In the genomic region with DNA sequence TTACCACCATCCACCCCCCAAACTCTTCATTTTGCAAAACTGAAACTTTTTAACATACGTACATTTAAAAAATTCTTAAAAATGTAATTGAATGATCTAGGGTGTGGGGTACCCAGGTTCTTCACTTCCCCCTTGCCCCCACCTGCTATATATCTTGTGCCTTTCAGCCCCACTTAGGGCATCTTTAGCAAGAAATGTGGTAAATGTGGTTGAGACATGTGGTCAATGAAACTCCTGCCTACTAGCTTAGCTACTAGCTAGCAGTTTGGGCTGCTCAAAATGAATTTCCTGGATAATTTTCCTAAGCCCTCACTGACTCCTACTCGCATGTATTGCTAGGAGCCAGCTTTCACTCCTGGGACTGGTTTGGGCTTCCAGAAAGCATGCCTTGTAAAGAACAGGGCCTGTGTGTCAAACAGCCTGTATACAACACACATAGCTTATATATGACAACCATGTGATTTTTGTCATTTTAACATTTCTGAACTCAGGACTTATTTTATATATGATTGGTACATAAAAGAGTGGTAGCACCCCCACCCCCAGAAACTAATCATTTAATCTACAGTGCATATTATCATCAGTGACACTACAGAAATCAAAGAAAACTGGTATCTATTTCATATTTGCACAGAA, we compare ENCODE assay signal across 8 cellular contexts.
DNase-seq lines count a peak whose midpoint lies in the region; ATAC-seq lines count a peak whose summit lies in the region.

No MANE protein-coding gene starts in this region.

- H3K27ac Mint-ChIP-seq in T-helper 2 cell treated with Interferon-gamma antibody and Interleukin-4, amounts not matched to agents 5 μg/mL and 100 μg/mL, for 36 hours = peak overlapping the region; percentile 37

- peak; percentile 42 for DNase-seq in T-helper 2 cell treated with Interferon-gamma antibody and Interleukin-4, amounts not matched to agents 5 μg/mL and 100 μg/mL, for 36 hours (ENCODE audit: low spot score)
- no peak for DNase-seq in HCEC 1CT
- DNase-seq in G401 (ENCODE audit: low spot score) = no peak
- no peak for DNase-seq in activated T-cell treated with anti-CD3 and anti-CD28 coated beads, Interleukin-2, amount 50 U/mL, for 48 hours

- H3K36me3 Mint-ChIP-seq in T-helper 2 cell treated with Interferon-gamma antibody and Interleukin-4, amounts not matched to agents 5 μg/mL and 100 μg/mL, for 36 hours (ENCODE audit: low read depth) = peaks cover 30% of the 10 kb centered on the region

- peaks cover under 1 to 19% (median 10%) of the 10 kb centered on the region in 11 experiments; a peak in 15 of 22 replicates for H3K9me3 ChIP-seq in BLaER1 treated with 17β-estradiol and CSF1 and Interleukin-3, amounts not matched to agents 10 nM and 100 nM (replicated peaks in 1 of 11)

- peaks cover 0 to 54% (median 0%) of the 10 kb centered on the region in 11 experiments; a peak in 4 of 22 replicates for H3K36me3 ChIP-seq in BLaER1 treated with 17β-estradiol and CSF1 and Interleukin-3, amounts not matched to agents 10 nM and 100 nM

- ATAC-seq in GM19438 (IDR thresholded peaks at IDR 0.05; ENCODE audit: low read depth, unreplicated experiment) = peak; percentile 78
- ATAC-seq in HG03159 (IDR thresholded peaks at IDR 0.05; ENCODE audit: unreplicated experiment) = peak; percentile 63
- no peak for ATAC-seq in esophagus mucosa

- H4K20me1 ChIP-seq in BLaER1 treated with 17β-estradiol and CSF1 and Interleukin-3, amounts not matched to agents 10 nM and 100 nM = peaks cover 0 to 62% (median 0%) of the 10 kb centered on the region in 11 experiments; a peak in 7 of 22 replicates

- H3K4me1 Mint-ChIP-seq in T-helper 2 cell treated with Interferon-gamma antibody and Interleukin-4, amounts not matched to agents 5 μg/mL and 100 μg/mL, for 36 hours (ENCODE audit: low read depth) = peaks cover 41% of the 10 kb centered on the region

- H3K27me3 Mint-ChIP-seq in T-helper 2 cell treated with Interferon-gamma antibody and Interleukin-4, amounts not matched to agents 5 μg/mL and 100 μg/mL, for 36 hours (ENCODE audit: low read depth) = no peaks in the 10 kb centered on the region

- peak overlapping the region in 1 of 11 experiments; percentile 38; a peak in 1 of 22 replicates for H3K9ac ChIP-seq in BLaER1 treated with 17β-estradiol and CSF1 and Interleukin-3, amounts not matched to agents 10 nM and 100 nM

- H3K4me3 ChIP-seq in BLaER1 treated with 17β-estradiol and CSF1 and Interleukin-3, amounts not matched to agents 10 nM and 100 nM = no peak overlapping the region

- no peaks in the 10 kb centered on the region for H3K27me3 ChIP-seq in BLaER1 treated with 17β-estradiol and CSF1 and Interleukin-3, amounts not matched to agents 10 nM and 100 nM

- peak overlapping the region; percentile 66 for H3K4me3 Mint-ChIP-seq in T-helper 2 cell treated with Interferon-gamma antibody and Interleukin-4, amounts not matched to agents 5 μg/mL and 100 μg/mL, for 36 hours

- peaks cover 18 to 30% (median 20%) of the 10 kb centered on the region in 10 experiments for H3K4me1 ChIP-seq in BLaER1 treated with 17β-estradiol and CSF1 and Interleukin-3, amounts not matched to agents 10 nM and 100 nM

- peak overlapping the region in 1 of 11 experiments; percentile 15; a peak in 1 of 22 replicates for H3K27ac ChIP-seq in BLaER1 treated with 17β-estradiol and CSF1 and Interleukin-3, amounts not matched to agents 10 nM and 100 nM

- in situ Hi-C loops in G401 (cut with HindIII; ENCODE audit: low sequenced_read_pairs) = no loop called here

- peaks cover 4% of the 10 kb centered on the region for H3K9me3 Mint-ChIP-seq in T-helper 2 cell treated with Interferon-gamma antibody and Interleukin-4, amounts not matched to agents 5 μg/mL and 100 μg/mL, for 36 hours

- H3K4me2 ChIP-seq in BLaER1 treated with 17β-estradiol and CSF1 and Interleukin-3, amounts not matched to agents 10 nM and 100 nM = peak overlapping the region; percentile 11 to 75 (median 67); a peak in 21 of 22 replicates
